In genomic region chr22:19873138-19873959, GRCh38 we compare ENCODE assay signal across 12 cellular contexts. TPM values are rescaled to one million over a fixed set of nuclear protein-coding genes. Genes with fewer than 3 reads are reported as not detected.
A peak's percentile ranks its signal among the peaks of the same experiment; 100 is the strongest.
DNase-seq lines count a peak whose midpoint lies in the region; ATAC-seq and TF ChIP-seq lines count a peak whose summit lies in the region.
"Had no signal": no experiment of that assay in that cellular context is flagged by ENCODE, and none has a peak within 500 bp of the region (broad histone marks: within the 10 kb centered on the region; RNA-seq: fewer than 3 reads in every experiment).

No MANE protein-coding gene starts in this region.

- no peak overlapping the region for H4K5ac ChIP-seq in mesendoderm (ENCODE audit: low read length)

- no peaks in the 10 kb centered on the region for H3K9me3 Mint-ChIP-seq in activated T-cell treated with anti-CD3 and anti-CD28 coated beads, Interleukin-2, amount 50 U/mL, for 24 hours
- no peaks in the 10 kb centered on the region for H3K9me3 Mint-ChIP-seq in glutamatergic neuron (ENCODE audit: unreplicated experiment)
- H3K9me3 Mint-ChIP-seq: memory B cell had no signal

- H3K4me1 ChIP-seq in suprapubic skin: peaks cover 53% of the 10 kb centered on the region
- no peaks in the 10 kb centered on the region for H3K4me1 ChIP-seq in mesendoderm (ENCODE audit: control insufficient read depth, low read depth, low read length)

- TF ChIP-seq CTCF in glutamatergic neuron (IDR thresholded peaks at IDR 0.05; ENCODE audit: partially characterized antibody, unreplicated experiment) (no peak), suprapubic skin (IDR thresholded peaks at IDR 0.05) (no peak)

- no peaks in the 10 kb centered on the region for H3K9me3 ChIP-seq in suprapubic skin
- H3K9me3 ChIP-seq: testis had no signal

- H3K4me3 Mint-ChIP-seq in activated T-cell treated with anti-CD3 and anti-CD28 coated beads, Interleukin-2, amount 50 U/mL, for 24 hours: no peak overlapping the region
- no peak overlapping the region for H3K4me3 Mint-ChIP-seq in glutamatergic neuron (ENCODE audit: unreplicated experiment)
- H3K4me3 Mint-ChIP-seq: memory B cell had no signal

- no peak overlapping the region for H2BK120ac ChIP-seq in mesendoderm (ENCODE audit: low read depth, low read length)

- no peak overlapping the region for H3K23ac ChIP-seq in mesendoderm (ENCODE audit: low read length)

- no peak overlapping the region for H3K4me3 ChIP-seq in suprapubic skin
- no peak overlapping the region for H3K4me3 ChIP-seq in mesendoderm (ENCODE audit: low read length)
- H3K4me3 ChIP-seq: testis had no signal

- no peaks in the 10 kb centered on the region for H3K79me2 ChIP-seq in mesendoderm (ENCODE audit: control insufficient read depth, insufficient read depth, low read length)

- H3K36me3 ChIP-seq in suprapubic skin (no peaks in the 10 kb centered on the region), mesendoderm (ENCODE audit: control insufficient read depth, insufficient read depth, low read length) (no peaks in the 10 kb centered on the region)

- H3K4me1 Mint-ChIP-seq in activated T-cell treated with anti-CD3 and anti-CD28 coated beads, Interleukin-2, amount 50 U/mL, for 24 hours (ENCODE audit: low read depth): peaks cover 13% of the 10 kb centered on the region
- H3K4me1 Mint-ChIP-seq in glutamatergic neuron (ENCODE audit: low read depth, unreplicated experiment): no peaks in the 10 kb centered on the region
- H3K4me1 Mint-ChIP-seq: memory B cell had no signal

- no peak overlapping the region for H3K4me2 ChIP-seq in mesendoderm (ENCODE audit: low read length)

- TF ChIP-seq EP300 in suprapubic skin (IDR thresholded peaks at IDR 0.05): no peak

- H3K18ac ChIP-seq in mesendoderm (ENCODE audit: low read length): no peak overlapping the region

- H3K27me3 ChIP-seq in suprapubic skin: no peaks in the 10 kb centered on the region
- H3K27me3 ChIP-seq in mesendoderm (ENCODE audit: insufficient read depth, low read length, poor library complexity): no peaks in the 10 kb centered on the region
- H3K27me3 ChIP-seq: testis had no signal

- 53% methylated on average over 3 of the region's 27 CpGs for WGBS in suprapubic skin
- WGBS in mesendoderm (ENCODE audit: extremely low coverage, insufficient coverage, low lambda C conversion rate): no CpG with 5 or more reads among the region's 27 CpGs

- H3K9ac ChIP-seq in mesendoderm (ENCODE audit: low read length): no peak overlapping the region

- DNase-seq in activated T-cell treated with anti-CD3 and anti-CD28 coated beads, Interleukin-2, amount 50 U/mL, for 24 hours: peak; percentile 28
- no peak for DNase-seq in activated T-cell treated with anti-CD3 and anti-CD28 coated beads for 4 hours
- DNase-seq in NCI-H69 (lab: John Stamatoyannopoulos, UW): peak; percentile 41
- DNase-seq in glutamatergic neuron: peak; percentile 7
- DNase-seq in suprapubic skin (ENCODE audit: low spot score in 2 of 2): peak; percentile 66 to 73
- no peak for DNase-seq in mesendoderm
- no peak for DNase-seq in HUDEP-2 (lab: John Stamatoyannopoulos, UW; ENCODE audit: unreplicated experiment in 76 of 76)
- DNase-seq: GF-D8, MM.1S, testis had no signal

- H3K56ac ChIP-seq in mesendoderm (ENCODE audit: low read length): no peak overlapping the region

- no peak overlapping the region for H2BK15ac ChIP-seq in mesendoderm (replicated peaks; ENCODE audit: low read depth)

- no peak overlapping the region for H2AK5ac ChIP-seq in mesendoderm (ENCODE audit: low read length)

- TF ChIP-seq POLR2A in suprapubic skin (IDR thresholded peaks at IDR 0.05): no peak

- no peak for ATAC-seq in GM18511 (IDR thresholded peaks at IDR 0.05; ENCODE audit: unreplicated experiment)

- no peak overlapping the region for H4K8ac ChIP-seq in mesendoderm (ENCODE audit: low read depth, low read length)

- H3K27ac Mint-ChIP-seq in activated T-cell treated with anti-CD3 and anti-CD28 coated beads, Interleukin-2, amount 50 U/mL, for 24 hours: no peak overlapping the region
- no peak overlapping the region for H3K27ac Mint-ChIP-seq in glutamatergic neuron (ENCODE audit: unreplicated experiment)
- H3K27ac Mint-ChIP-seq: memory B cell had no signal

- no peak overlapping the region for H2BK5ac ChIP-seq in mesendoderm (ENCODE audit: low read length)

- H3K36me3 Mint-ChIP-seq in activated T-cell treated with anti-CD3 and anti-CD28 coated beads, Interleukin-2, amount 50 U/mL, for 24 hours (ENCODE audit: low read depth): no peaks in the 10 kb centered on the region
- no peaks in the 10 kb centered on the region for H3K36me3 Mint-ChIP-seq in glutamatergic neuron (ENCODE audit: unreplicated experiment)
- H3K36me3 Mint-ChIP-seq: memory B cell had no signal

- peaks cover 1% of the 10 kb centered on the region for H3K79me1 ChIP-seq in mesendoderm (ENCODE audit: low read length)

- H3K27me3 Mint-ChIP-seq in activated T-cell treated with anti-CD3 and anti-CD28 coated beads, Interleukin-2, amount 50 U/mL, for 24 hours: no peaks in the 10 kb centered on the region
- H3K27me3 Mint-ChIP-seq in glutamatergic neuron (ENCODE audit: unreplicated experiment): peaks cover 2% of the 10 kb centered on the region
- H3K27me3 Mint-ChIP-seq: memory B cell had no signal

- H3K4ac ChIP-seq in mesendoderm (ENCODE audit: low read depth, low read length): no peak overlapping the region

- H3K27ac ChIP-seq in suprapubic skin (no peak overlapping the region), mesendoderm (ENCODE audit: low read depth, low read length) (no peak overlapping the region)
- H3K27ac ChIP-seq: testis had no signal

RNA-seq across cellular contexts. Expression of gene GNB1L, which starts 18.7 kb away (rescaled TPM):
- total RNA-seq in glutamatergic neuron (ENCODE audit: unreplicated experiment): 5.0 TPM
- 10 to 100 TPM in 3 of 4 donors, 1 to 10 TPM in 1; 6.3 to 14.6 (median 10.9) TPM for total RNA-seq in suprapubic skin
- polyA plus RNA-seq in mesendoderm (2013, experiment 1 of 2): 4.7 TPM
- polyA plus RNA-seq in mesendoderm (2013, experiment 2 of 2): 4.2 TPM

RNA-seq across cellular contexts. Expression of gene RTL10, which starts 18.7 kb away (rescaled TPM):
- 12.1 TPM for total RNA-seq in glutamatergic neuron (ENCODE audit: unreplicated experiment)
- total RNA-seq in suprapubic skin: 10 to 100 TPM; 21.8 to 46.2 (median 32.4) TPM
- polyA plus RNA-seq in mesendoderm (2013, experiment 1 of 2): 7.4 TPM
- 7.6 TPM for polyA plus RNA-seq in mesendoderm (2013, experiment 2 of 2)

Comparison
In these comparisons a context has a peak if more than half of its experiments do, and no peak if none do; other contexts are left out.
1. DNase-seq: peak in activated T-cell treated with anti-CD3 and anti-CD28 coated beads, Interleukin-2, amount 50 U/mL, for 24 hours (single experiment), NCI-H69 (single experiment), glutamatergic neuron (single experiment) and suprapubic skin (2 of 2); none in activated T-cell treated with anti-CD3 and anti-CD28 coated beads for 4 hours (single experiment), mesendoderm (single experiment) and HUDEP-2 (0 of 76).